Comparison of ENCODE assay signal across 11 cellular contexts in genomic region chr3:97910931-97911351, GRCh38.
DNase-seq lines count a peak whose midpoint lies in the region; ATAC-seq, FAIRE-seq and TF ChIP-seq lines count a peak whose summit lies in the region.
"Had no signal": no experiment of that assay in that cellular context is flagged by ENCODE, and none has a peak within 500 bp of the region (broad histone marks: within the 10 kb centered on the region; RNA-seq: fewer than 3 reads in every experiment).

No MANE protein-coding gene starts in this region.

- H3K36me3 ChIP-seq in WERI-Rb-1, result peaks cover 28% of the 10 kb centered on the region
- peaks cover 41% of the 10 kb centered on the region for H3K36me3 ChIP-seq in left ventricle myocardium inferior
- H3K36me3 ChIP-seq in suprapubic skin, result peaks cover 14% of the 10 kb centered on the region

- no peak overlapping the region for H3K4me3 ChIP-seq in WERI-Rb-1 (ENCODE audit: low read depth, low read length)
- H3K4me3 ChIP-seq in left ventricle myocardium inferior, result no peak overlapping the region
- no peak overlapping the region for H3K4me3 ChIP-seq in suprapubic skin

- H3K4me1 ChIP-seq in left ventricle myocardium inferior (peaks cover 12% of the 10 kb centered on the region), suprapubic skin (peaks cover 20% of the 10 kb centered on the region)

- no peak for TF ChIP-seq POLR2A in suprapubic skin (IDR thresholded peaks at IDR 0.05)

- H3K27me3 ChIP-seq in WERI-Rb-1 (ENCODE audit: insufficient read depth, low read depth, severe bottlenecking) (no peaks in the 10 kb centered on the region), left ventricle myocardium inferior (ENCODE audit: low read depth) (no peaks in the 10 kb centered on the region), suprapubic skin (no peaks in the 10 kb centered on the region)

- intact Hi-C loops in Right ventricle myocardium superior (cut with DNase I) (no loop called here), cardiac septum (cut with DNase I) (no loop called here), left ventricle myocardium inferior (cut with micrococcal nuclease) (no loop called here)

- H3K9me3 ChIP-seq in WERI-Rb-1 (ENCODE audit: severe bottlenecking), result no peaks in the 10 kb centered on the region
- H3K9me3 ChIP-seq in left ventricle myocardium inferior (replicated peaks), result no peaks in the 10 kb centered on the region
- H3K9me3 ChIP-seq in suprapubic skin, result no peaks in the 10 kb centered on the region

- peak; percentile 41 for DNase-seq in Right ventricle myocardium superior
- no peak for DNase-seq in cardiac septum (ENCODE audit: low spot score)
- peak; percentile 80 for DNase-seq in WERI-Rb-1
- DNase-seq in left ventricle myocardium inferior, result no peak
- DNase-seq in suprapubic skin (ENCODE audit: low spot score in 2 of 2), result no peak
- DNase-seq in substantia nigra (lab: John Stamatoyannopoulos, UW), result no peak
- no peak for DNase-seq in D721Med (ENCODE audit: insufficient read length, low spot score)
- no peak for DNase-seq in NCI-H2196 treated with DMSO at 0.1 percent for 48 hours (lab: John Stamatoyannopoulos, UW; ENCODE audit: unreplicated experiment)
- DNase-seq: activated B cell treated with CpG ODN at 0.5 μM for 24 hours, hippocampal formation, occipital lobe had no signal

- WGBS in suprapubic skin, result 60% methylated on average over 3 of the region's 3 CpGs

- TF ChIP-seq EP300 in suprapubic skin (IDR thresholded peaks at IDR 0.05), result no peak

- no peak for TF ChIP-seq CTCF in WERI-Rb-1 (IDR thresholded peaks at IDR 0.05; ENCODE audit: low read depth, low read length)
- no peak for TF ChIP-seq CTCF in left ventricle myocardium inferior (IDR thresholded peaks at IDR 0.05; ENCODE audit: borderline replicate concordance)
- no peak for TF ChIP-seq CTCF in suprapubic skin (IDR thresholded peaks at IDR 0.05)
- TF ChIP-seq CTCF in D721Med (IDR thresholded peaks at IDR 0.05; ENCODE audit: insufficient read depth, missing control alignments), result no peak

- no peak for FAIRE-seq in D721Med (lab: Jason Lieb, UNC)

- ATAC-seq in Right ventricle myocardium superior (ENCODE audit: poor library complexity), result peak; percentile 89

- H3K27ac ChIP-seq in WERI-Rb-1 (peak overlapping the region; percentile 85), left ventricle myocardium inferior (replicated peaks) (peak overlapping the region; percentile 59), suprapubic skin (no peak overlapping the region), substantia nigra (ENCODE audit: low read depth, low read length, poor library complexity, severe bottlenecking) (no peak overlapping the region)

Comparison
In these comparisons a context has a peak if more than half of its experiments do, and no peak if none do; other contexts are left out.
1. DNase-seq: peak in Right ventricle myocardium superior (single experiment) and WERI-Rb-1 (single experiment); none in cardiac septum (single experiment), left ventricle myocardium inferior (single experiment), suprapubic skin (0 of 2), substantia nigra (0 of 49), D721Med (single experiment) and NCI-H2196 treated with DMSO at 0.1 percent for 48 hours (single experiment).
2. H3K27ac ChIP-seq: peak in WERI-Rb-1 (single experiment) and left ventricle myocardium inferior (single experiment); none in suprapubic skin (single experiment) and substantia nigra (single experiment).